ENCODE assay signal across 7 cellular contexts in the genomic region with DNA sequence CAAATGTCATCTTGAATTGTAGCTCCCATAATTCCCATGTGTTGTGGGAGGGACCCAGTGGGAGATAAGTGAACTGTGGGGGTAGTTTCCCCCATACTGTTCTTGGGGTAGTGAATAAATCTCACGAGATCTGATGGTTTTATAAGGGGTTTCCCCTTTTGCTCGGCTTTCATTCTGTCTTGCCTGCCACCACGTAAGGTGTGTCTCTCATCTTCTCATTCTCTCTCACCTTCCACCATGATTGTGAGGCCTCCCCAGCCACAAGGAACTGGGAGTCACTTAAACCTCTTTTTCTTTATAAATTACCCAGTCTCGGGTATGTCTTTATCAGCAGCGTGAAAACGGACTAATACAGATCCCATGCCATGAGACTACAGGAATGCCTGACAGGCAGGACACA. TPM values are rescaled to one million over a fixed set of nuclear protein-coding genes. Genes with fewer than 3 reads are reported as not detected.
"Had no signal": no experiment of that assay in that cellular context is flagged by ENCODE, and none has a peak within 500 bp of the region (broad histone marks: within the 10 kb centered on the region; RNA-seq: fewer than 3 reads in every experiment).

No MANE protein-coding gene starts in this region.

RNA-seq across cellular contexts. Expression of gene ABHD12B, which starts 52.5 kb away (rescaled TPM):
- total RNA-seq: mesenteric fat pad, osteocyte, psoas muscle, right cardiac atrium, skeletal muscle tissue, subcutaneous adipose tissue, ureter had no signal
- polyA plus RNA-seq: psoas muscle, right cardiac atrium had no signal
